Comparison of ENCODE assay signal across 26 cellular contexts in the genomic region with DNA sequence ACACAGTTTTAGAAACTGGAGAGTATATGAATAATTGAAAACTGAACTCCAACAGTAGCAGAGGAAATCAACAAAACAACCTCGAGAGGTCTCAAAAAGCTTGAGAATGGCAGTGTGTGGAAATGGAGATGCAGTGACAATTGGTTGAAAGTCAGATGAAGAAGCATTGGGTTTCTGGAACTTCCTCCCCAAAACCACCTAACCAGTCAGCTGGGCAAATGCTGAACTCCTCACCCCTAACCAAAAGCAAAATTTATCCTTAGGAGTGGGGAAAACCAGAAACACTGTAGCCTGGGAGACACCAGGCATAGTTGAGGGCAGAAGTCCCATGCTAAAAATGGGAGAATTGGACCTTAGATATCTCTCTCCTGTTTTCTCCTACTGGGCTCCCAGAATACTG.
A peak's percentile ranks its signal among the peaks of the same experiment; 100 is the strongest.
DNase-seq lines count a peak whose midpoint lies in the region; ATAC-seq and TF ChIP-seq lines count a peak whose summit lies in the region.
"Had no signal": no experiment of that assay in that cellular context is flagged by ENCODE, and none has a peak within 500 bp of the region (broad histone marks: within the 10 kb centered on the region; RNA-seq: fewer than 3 reads in every experiment).

No MANE protein-coding gene starts in this region.

- TF ChIP-seq CTCF in PC-3 (conservative IDR thresholded peaks at IDR 0.05; ENCODE audit: low read depth, low read length) = no peak
- TF ChIP-seq CTCF in fibroblast of pulmonary artery (IDR thresholded peaks at IDR 0.05; ENCODE audit: low read length, missing control alignments) = no peak

- BruUV-seq in PC-3 (replicated peaks; lab: Mats Ljungman, UMichigan) = TSS peak; percentile 16

- H3K36me3 ChIP-seq in PC-3 (ENCODE audit: low read depth, low read length) = no peaks in the 10 kb centered on the region
- H3K36me3 ChIP-seq in effector memory CD4-positive, alpha-beta T cell (ENCODE audit: control insufficient read depth, insufficient read depth, low read length) = no peaks in the 10 kb centered on the region
- H3K36me3 ChIP-seq: HAP-1, vagina had no signal

- DNase-seq in EH (ENCODE audit: low read depth) (peak; percentile 32), M059J (ENCODE audit: low read depth) (peak; percentile 20), PC-3 (no peak), fibroblast of pulmonary artery (ENCODE audit: low read depth) (peak; percentile 8), NCI-H2227 (lab: John Stamatoyannopoulos, UW; ENCODE audit: unreplicated experiment) (no peak), amygdala (lab: John Stamatoyannopoulos, UW) (no peak)
- DNase-seq in effector memory CD4-positive, alpha-beta T cell = no peak
- DNase-seq: activated CD4-positive, alpha-beta T cell treated with anti-CD3 and anti-CD28 coated beads for 4 hours; activated T-cell treated with anti-CD3 and anti-CD28 coated beads, Interleukin-2, amount 50 U/mL, for 48 hours; aorta; dorsolateral prefrontal cortex; EL; foreskin keratinocyte; hippocampal formation; left ventricle myocardium superior; NCI-H1417; NCI-H510A treated with DMSO at 0.1 percent for 48 hours; nephron progenitor cell; posterior cingulate gyrus; Right ventricle myocardium superior; T-cell had no signal

- H3K27me3 ChIP-seq in PC-3 (ENCODE audit: low read length) = no peaks in the 10 kb centered on the region
- H3K27me3 ChIP-seq in effector memory CD4-positive, alpha-beta T cell (replicated peaks; ENCODE audit: control insufficient read depth, insufficient read depth, low read length, poor library complexity, severe bottlenecking) = no peaks in the 10 kb centered on the region
- H3K27me3 ChIP-seq: dorsolateral prefrontal cortex, foreskin keratinocyte, vagina had no signal

- no peaks in the 10 kb centered on the region for H3K79me2 ChIP-seq in PC-3 (ENCODE audit: low read length)

- H3K4me1 ChIP-seq in PC-3 (ENCODE audit: insufficient read depth, low read length) = no peaks in the 10 kb centered on the region
- H3K4me1 ChIP-seq in effector memory CD4-positive, alpha-beta T cell (ENCODE audit: control insufficient read depth, insufficient read depth, low read length, poor library complexity, severe bottlenecking) = no peaks in the 10 kb centered on the region
- H3K4me1 ChIP-seq: HAP-1, vagina had no signal

- no peak overlapping the region for H3K4me3 ChIP-seq in PC-3 (ENCODE audit: low read length)
- no peak overlapping the region for H3K4me3 ChIP-seq in fibroblast of pulmonary artery (replicated peaks; ENCODE audit: low read depth, low read length)
- H3K4me3 ChIP-seq in effector memory CD4-positive, alpha-beta T cell (ENCODE audit: insufficient read depth, low read depth, low read length, poor library complexity, severe bottlenecking) = no peak overlapping the region
- H3K4me3 ChIP-seq: HAP-1, vagina had no signal

- no peak overlapping the region for H3K4me2 ChIP-seq in PC-3 (ENCODE audit: low read length)
- H3K4me2 ChIP-seq: KMS-11 had no signal

- H3K27ac ChIP-seq in PC-3 (ENCODE audit: low read length) = no peak overlapping the region
- H3K27ac ChIP-seq in effector memory CD4-positive, alpha-beta T cell (ENCODE audit: insufficient read depth, low read length, poor library complexity, severe bottlenecking) = no peak overlapping the region
- H3K27ac ChIP-seq: foreskin keratinocyte, KMS-11, vagina had no signal

- no peaks in the 10 kb centered on the region for H3F3A ChIP-seq in PC-3 (ENCODE audit: low read length, unreplicated experiment)

- CTCF ChIA-PET in PC-3 (lab: Charles Lee) = no interaction called here

- no peaks in the 10 kb centered on the region for H3K9me2 ChIP-seq in PC-3 (replicated peaks; ENCODE audit: low read length)

- no peak overlapping the region for H3K9ac ChIP-seq in PC-3 (ENCODE audit: low read length)
- H3K9ac ChIP-seq: KMS-11 had no signal

- POLR2A ChIA-PET in PC-3 (lab: Charles Lee; ENCODE audit: unreplicated experiment) = interaction anchor here (0.7 kb wide), 1 partner anchor 162 kb away, joined by 4 read pairs; no protein-coding TSS in a partner anchor

- ATAC-seq in PC-3 = no peak
- ATAC-seq in HG03139 (IDR thresholded peaks at IDR 0.05; ENCODE audit: unreplicated experiment) = no peak
- ATAC-seq: foreskin keratinocyte, left ventricle myocardium superior, sciatic nerve, T-cell had no signal

- no peak overlapping the region for H2AFZ ChIP-seq in PC-3 (ENCODE audit: low read length)

- no peaks in the 10 kb centered on the region for H3K9me3 ChIP-seq in PC-3 (ENCODE audit: low read length)
- no peaks in the 10 kb centered on the region for H3K9me3 ChIP-seq in effector memory CD4-positive, alpha-beta T cell (ENCODE audit: control insufficient read depth, low read length)
- H3K9me3 ChIP-seq: HAP-1, vagina had no signal

- intact Hi-C loops in PC-3 (cut with micrococcal nuclease) = no loop called here

- H4K20me1 ChIP-seq in PC-3 (ENCODE audit: low read length) = no peaks in the 10 kb centered on the region

Comparison
In these comparisons a context has a peak if more than half of its experiments do, and no peak if none do; other contexts are left out.
1. DNase-seq: peak in EH (single experiment), M059J (single experiment) and fibroblast of pulmonary artery (single experiment); none in PC-3 (single experiment), effector memory CD4-positive, alpha-beta T cell (0 of 3), NCI-H2227 (single experiment) and amygdala (0 of 56).